ENCODE assay signal across 10 cellular contexts in the genomic region with DNA sequence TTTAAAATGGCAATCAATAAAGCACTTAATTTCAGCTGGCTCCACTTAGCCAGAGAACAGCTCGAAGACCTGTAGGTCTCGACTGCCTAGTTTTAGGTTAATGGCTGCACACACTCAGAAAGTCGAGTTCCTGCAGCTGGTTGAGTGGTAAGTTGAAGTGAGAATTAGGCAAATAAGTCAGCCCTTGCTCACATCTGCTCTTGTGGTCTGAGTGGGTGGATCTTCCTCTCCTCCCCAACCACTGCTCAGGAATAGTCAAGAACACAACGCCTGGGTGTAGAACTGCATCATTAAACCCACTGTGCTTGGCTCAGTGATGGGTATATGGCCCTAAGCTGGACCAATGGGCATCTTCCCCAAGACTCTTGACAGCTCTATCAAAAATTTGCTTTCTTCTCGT. TPM values are rescaled to one million over a fixed set of nuclear protein-coding genes. Genes with fewer than 3 reads are reported as not detected.
A peak's percentile ranks its signal among the peaks of the same experiment; 100 is the strongest.
DNase-seq lines count a peak whose midpoint lies in the region; ATAC-seq, FAIRE-seq and TF ChIP-seq lines count a peak whose summit lies in the region.
"Had no signal": no experiment of that assay in that cellular context is flagged by ENCODE, and none has a peak within 500 bp of the region (broad histone marks: within the 10 kb centered on the region; RNA-seq: fewer than 3 reads in every experiment).

No MANE protein-coding gene starts in this region.

- peak; percentile 88 for ATAC-seq in GM21576 (IDR thresholded peaks at IDR 0.05; ENCODE audit: unreplicated experiment)

- H3K4me1 ChIP-seq in effector memory CD4-positive, alpha-beta T cell (ENCODE audit: control insufficient read depth, insufficient read depth, low read length, poor library complexity, severe bottlenecking): peaks cover 37% of the 10 kb centered on the region
- peaks cover 23% of the 10 kb centered on the region for H3K4me1 ChIP-seq in left ventricle myocardium inferior
- H3K4me1 ChIP-seq: parathyroid adenoma had no signal

- peak; percentile 99 for FAIRE-seq in GM18507 (lab: Jason Lieb, UNC)

- H3K4me3 ChIP-seq in Jurkat, Clone E6-1 (ENCODE audit: low read length): no peak overlapping the region
- peak overlapping the region; percentile 20 for H3K4me3 ChIP-seq in effector memory CD4-positive, alpha-beta T cell (ENCODE audit: insufficient read depth, low read depth, low read length, poor library complexity, severe bottlenecking)
- no peak overlapping the region for H3K4me3 ChIP-seq in MG63
- H3K4me3 ChIP-seq in left ventricle myocardium inferior: no peak overlapping the region
- H3K4me3 ChIP-seq: cardiac muscle cell had no signal

- no peaks in the 10 kb centered on the region for H3K36me3 ChIP-seq in effector memory CD4-positive, alpha-beta T cell (ENCODE audit: control insufficient read depth, insufficient read depth, low read length)
- H3K36me3 ChIP-seq in MG63 (no peaks in the 10 kb centered on the region), left ventricle myocardium inferior (no peaks in the 10 kb centered on the region)
- H3K36me3 ChIP-seq: cardiac muscle cell had no signal

- no peak for TF ChIP-seq CTCF in left ventricle myocardium inferior (IDR thresholded peaks at IDR 0.05; ENCODE audit: borderline replicate concordance)

- H3K9me3 ChIP-seq in effector memory CD4-positive, alpha-beta T cell (ENCODE audit: control insufficient read depth, low read length): no peaks in the 10 kb centered on the region
- H3K9me3 ChIP-seq in MG63 (peaks cover 12% of the 10 kb centered on the region), left ventricle myocardium inferior (replicated peaks) (no peaks in the 10 kb centered on the region)

- DNase-seq in GM18507 (ENCODE audit: extremely low spot score, insufficient read length, low read depth) (no peak), NCI-H82 treated with DMSO at 0.1 percent for 48 hours (lab: John Stamatoyannopoulos, UW; ENCODE audit: unreplicated experiment) (no peak), MG63 (no peak), NCI-H1105 treated with DMSO at 0.1 percent for 48 hours (lab: John Stamatoyannopoulos, UW) (no peak), left ventricle myocardium inferior (no peak)
- peak; percentile 86 for DNase-seq in Jurkat, Clone E6-1 (ENCODE audit: low read depth, low spot score)
- DNase-seq in effector memory CD4-positive, alpha-beta T cell: no peak

- H3K27ac ChIP-seq in effector memory CD4-positive, alpha-beta T cell (ENCODE audit: insufficient read depth, low read length, poor library complexity, severe bottlenecking): no peak overlapping the region
- no peak overlapping the region for H3K27ac ChIP-seq in left ventricle myocardium inferior (replicated peaks)
- H3K27ac ChIP-seq: cardiac muscle cell, parathyroid adenoma had no signal

- H3K27me3 ChIP-seq in effector memory CD4-positive, alpha-beta T cell (replicated peaks; ENCODE audit: control insufficient read depth, insufficient read depth, low read length, poor library complexity, severe bottlenecking): no peaks in the 10 kb centered on the region
- H3K27me3 ChIP-seq in MG63: no peaks in the 10 kb centered on the region
- no peaks in the 10 kb centered on the region for H3K27me3 ChIP-seq in left ventricle myocardium inferior (ENCODE audit: low read depth)
- H3K27me3 ChIP-seq: cardiac muscle cell had no signal

- intact Hi-C loops in left ventricle myocardium inferior (cut with micrococcal nuclease): no loop called here

RNA-seq across cellular contexts. Expression of a gene that starts 20.9 kb away (rescaled TPM):
- 0.82 TPM for polyA plus RNA-seq in Jurkat, Clone E6-1 (2012; ENCODE audit: insufficient read depth, insufficient read length)
- 10.6 and 16.4 TPM in 2 replicates for total RNA-seq in MG63 (2014; rRNA removed; shearing (Covaris generic); ENCODE audit: low replicate concordance)
- total RNA-seq in left ventricle myocardium inferior: 17.7 TPM

RNA-seq across cellular contexts. Expression of a gene that starts 55.8 kb away (rescaled TPM):
- polyA plus RNA-seq in Jurkat, Clone E6-1 (2012; ENCODE audit: insufficient read depth, insufficient read length): not detected
- not detected in 2 replicates for total RNA-seq in MG63 (2014; rRNA removed; shearing (Covaris generic); ENCODE audit: low replicate concordance)
- 0.08 TPM for total RNA-seq in left ventricle myocardium inferior
- total RNA-seq: cardiac muscle cell had no signal
- polyA plus RNA-seq: cardiac muscle cell had no signal
